11 cellular contexts compared by ENCODE assay signal in the genomic region with DNA sequence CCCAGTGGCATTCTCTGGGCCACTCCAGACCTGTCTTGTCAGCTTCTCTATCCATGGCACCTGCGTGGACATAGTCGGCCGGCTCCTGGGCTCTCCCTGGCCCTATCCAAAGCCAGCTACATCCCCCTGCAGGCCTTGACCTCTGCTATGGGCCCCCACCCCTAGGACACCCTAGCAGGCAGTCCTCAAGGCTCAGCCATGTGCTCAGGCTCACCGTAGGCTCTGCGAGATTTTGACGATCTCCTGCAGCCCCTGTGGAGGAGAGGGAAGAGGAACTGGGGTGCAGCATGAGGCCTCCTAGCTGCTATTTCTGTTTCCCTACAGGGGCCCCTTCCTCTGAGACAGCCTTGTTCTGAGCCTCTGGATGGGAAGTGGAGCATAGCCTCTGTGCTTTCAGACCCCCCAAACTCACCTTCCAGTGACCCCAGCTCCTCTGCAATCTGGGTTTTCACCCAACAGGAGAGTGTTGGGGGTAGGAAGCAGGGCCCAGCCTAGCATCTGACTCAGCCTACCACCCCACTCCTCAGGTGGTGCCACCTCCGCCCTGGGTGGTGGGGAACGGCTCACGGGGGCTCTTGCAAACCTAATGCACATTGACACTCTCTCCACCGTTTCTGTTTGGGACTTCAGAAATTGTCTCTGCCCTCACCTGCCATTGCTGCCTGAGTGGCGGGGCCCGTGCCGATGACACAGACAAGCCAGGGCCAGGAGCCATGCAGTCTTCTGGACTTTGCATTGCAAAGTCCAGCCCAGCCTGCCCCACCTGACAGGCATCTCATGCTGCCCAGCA. TPM values are rescaled to one million over a fixed set of nuclear protein-coding genes. Genes with fewer than 3 reads are reported as not detected.
DNase-seq lines count a peak whose midpoint lies in the region; ATAC-seq and TF ChIP-seq lines count a peak whose summit lies in the region.
"Had no signal": no experiment of that assay in that cellular context is flagged by ENCODE, and none has a peak within 500 bp of the region (broad histone marks: within the 10 kb centered on the region; RNA-seq: fewer than 3 reads in every experiment).

No MANE protein-coding gene starts in this region.

- TF ChIP-seq CTCF in hepatocyte (IDR thresholded peaks at IDR 0.05; ENCODE audit: poor library complexity) (no peak), vagina (IDR thresholded peaks at IDR 0.05) (no peak)

- peak overlapping the region; percentile 35 for H3K27ac Mint-ChIP-seq in T-helper 1 cell treated with Interleukin-12 subunit alpha and Interleukin-12 subunit beta and Interleukin-4 antibody, amounts not matched to agents 30 μg/mL and 1 μg/mL, for 36 hours
- H3K27ac Mint-ChIP-seq in T-cell = peak overlapping the region; percentile 49 to 92
- peak overlapping the region; percentile 88 for H3K27ac Mint-ChIP-seq in stimulated activated effector memory CD8-positive, alpha-beta T cell treated with anti-CD3 and anti-CD28 coated beads, Interleukin-12 subunit alpha, Interleukin-12 subunit beta, amount 100 ng/mL, for 72 hours

- no peaks in the 10 kb centered on the region for H3K9me3 ChIP-seq in hepatocyte (ENCODE audit: low read depth)
- H3K9me3 ChIP-seq in vagina = no peaks in the 10 kb centered on the region

- H3K36me3 Mint-ChIP-seq in T-helper 1 cell treated with Interleukin-12 subunit alpha and Interleukin-12 subunit beta and Interleukin-4 antibody, amounts not matched to agents 30 μg/mL and 1 μg/mL, for 36 hours (ENCODE audit: low read depth) = peaks cover 31% of the 10 kb centered on the region
- H3K36me3 Mint-ChIP-seq in T-cell = peaks cover 5% of the 10 kb centered on the region
- no peaks in the 10 kb centered on the region for H3K36me3 Mint-ChIP-seq in stimulated activated effector memory CD8-positive, alpha-beta T cell treated with anti-CD3 and anti-CD28 coated beads, Interleukin-12 subunit alpha, Interleukin-12 subunit beta, amount 100 ng/mL, for 72 hours

- DNase-seq in T-helper 1 cell (no peak), T-cell (no peak), hepatocyte (ENCODE audit: low spot score) (peak; percentile 37), NCI-H510A treated with DMSO at 0.1 percent for 48 hours (lab: John Stamatoyannopoulos, UW) (no peak), vagina (ENCODE audit: extremely low spot score in 2 of 2) (no peak)
- no peak for DNase-seq in stimulated activated effector memory CD8-positive, alpha-beta T cell treated with anti-CD3 and anti-CD28 coated beads, Interleukin-12 subunit alpha, Interleukin-12 subunit beta, amount 100 ng/mL, for 72 hours (ENCODE audit: low spot score in 2 of 2)
- DNase-seq: NCI-H187 treated with DMSO at 0.1 percent for 48 hours, T-helper 9 cell had no signal

- no peaks in the 10 kb centered on the region for H3K27me3 ChIP-seq in hepatocyte
- H3K27me3 ChIP-seq in vagina = no peaks in the 10 kb centered on the region

- H2AFZ ChIP-seq in hepatocyte = no peak overlapping the region

- H3K4me1 Mint-ChIP-seq in T-helper 1 cell treated with Interleukin-12 subunit alpha and Interleukin-12 subunit beta and Interleukin-4 antibody, amounts not matched to agents 30 μg/mL and 1 μg/mL, for 36 hours (ENCODE audit: low read depth) = peaks cover 39% of the 10 kb centered on the region
- peaks cover 46 to 68% (median 47%) of the 10 kb centered on the region in 3 donors for H3K4me1 Mint-ChIP-seq in T-cell
- H3K4me1 Mint-ChIP-seq in stimulated activated effector memory CD8-positive, alpha-beta T cell treated with anti-CD3 and anti-CD28 coated beads, Interleukin-12 subunit alpha, Interleukin-12 subunit beta, amount 100 ng/mL, for 72 hours = peaks cover 21% of the 10 kb centered on the region

- H3K36me3 ChIP-seq in hepatocyte (replicated peaks; ENCODE audit: insufficient read depth, low read depth) (no peaks in the 10 kb centered on the region), vagina (no peaks in the 10 kb centered on the region)

- no peak overlapping the region for H3K4me3 Mint-ChIP-seq in T-helper 1 cell treated with Interleukin-12 subunit alpha and Interleukin-12 subunit beta and Interleukin-4 antibody, amounts not matched to agents 30 μg/mL and 1 μg/mL, for 36 hours
- H3K4me3 Mint-ChIP-seq in T-cell = no peak overlapping the region
- no peak overlapping the region for H3K4me3 Mint-ChIP-seq in stimulated activated effector memory CD8-positive, alpha-beta T cell treated with anti-CD3 and anti-CD28 coated beads, Interleukin-12 subunit alpha, Interleukin-12 subunit beta, amount 100 ng/mL, for 72 hours

- no peak overlapping the region for H3K27ac ChIP-seq in hepatocyte
- no peak overlapping the region for H3K27ac ChIP-seq in vagina
- H3K27ac ChIP-seq: 22Rv1 had no signal

- no peaks in the 10 kb centered on the region for H3K27me3 Mint-ChIP-seq in T-helper 1 cell treated with Interleukin-12 subunit alpha and Interleukin-12 subunit beta and Interleukin-4 antibody, amounts not matched to agents 30 μg/mL and 1 μg/mL, for 36 hours (ENCODE audit: low read depth)
- H3K27me3 Mint-ChIP-seq in T-cell = no peaks in the 10 kb centered on the region

- H3K4me1 ChIP-seq in hepatocyte (ENCODE audit: insufficient read depth) (peaks cover 6% of the 10 kb centered on the region), vagina (no peaks in the 10 kb centered on the region)

- H3K4me2 ChIP-seq in hepatocyte = no peak overlapping the region

- POLR2A ChIA-PET in T-cell (lab: Charles Lee) = no interaction called here

- CTCF ChIA-PET in T-cell (lab: Charles Lee) = interaction anchor here (0.6 to 2.5 kb wide), 4 partner anchors 24 to 761 kb away, joined by 3 to 6 read pairs (median 4); no protein-coding TSS in a partner anchor

- no peak for ATAC-seq in T-cell (replicated peaks in 1 of 4)
- no peak for ATAC-seq in stimulated activated effector memory CD8-positive, alpha-beta T cell treated with anti-CD3 and anti-CD28 coated beads, Interleukin-12 subunit alpha, Interleukin-12 subunit beta, amount 100 ng/mL, for 72 hours
- no peak for ATAC-seq in HG02840 (IDR thresholded peaks at IDR 0.05; ENCODE audit: low FRiP score, unreplicated experiment)

- no peaks in the 10 kb centered on the region for H3K79me2 ChIP-seq in hepatocyte

- intact Hi-C loops in vagina (cut with DNase I) = no loop called here

- H3K9me2 ChIP-seq in hepatocyte (replicated peaks; ENCODE audit: insufficient read depth) = no peaks in the 10 kb centered on the region

- no peaks in the 10 kb centered on the region for H3K9me3 Mint-ChIP-seq in T-helper 1 cell treated with Interleukin-12 subunit alpha and Interleukin-12 subunit beta and Interleukin-4 antibody, amounts not matched to agents 30 μg/mL and 1 μg/mL, for 36 hours
- H3K9me3 Mint-ChIP-seq in T-cell = no peaks in the 10 kb centered on the region
- no peaks in the 10 kb centered on the region for H3K9me3 Mint-ChIP-seq in stimulated activated effector memory CD8-positive, alpha-beta T cell treated with anti-CD3 and anti-CD28 coated beads, Interleukin-12 subunit alpha, Interleukin-12 subunit beta, amount 100 ng/mL, for 72 hours

- TF ChIP-seq POLR2A in vagina (IDR thresholded peaks at IDR 0.05) = no peak

- 85% methylated on average over 13 of the region's 13 CpGs for WGBS in hepatocyte (ENCODE audit: low lambda C conversion rate, missing lambda C conversion rate)

- no peaks in the 10 kb centered on the region for H4K20me1 ChIP-seq in hepatocyte (ENCODE audit: insufficient read depth, poor library complexity, severe bottlenecking)

- H3K4me3 ChIP-seq in hepatocyte = no peak overlapping the region
- H3K4me3 ChIP-seq in vagina = no peak overlapping the region

RNA-seq across cellular contexts. Expression of a gene that starts 36.7 kb away (rescaled TPM):
- total RNA-seq in T-cell (10 to 100 TPM in 1 of 5 donors, 1 to 10 TPM in 4; 2.9 to 14.4 (median 5.5) TPM), hepatocyte (1.9 and 2.5 TPM in 2 replicates), vagina (0.98 TPM)
- polyA plus RNA-seq in hepatocyte = 2.2 and 2.4 TPM in 2 replicates

Comparison
In these comparisons a context has a peak if more than half of its experiments do, and no peak if none do; other contexts are left out.
1. H3K27ac Mint-ChIP-seq: peak in every context shown above with its lines; median percentile 88 in stimulated activated effector memory CD8-positive, alpha-beta T cell treated with anti-CD3 and anti-CD28 coated beads, Interleukin-12 subunit alpha, Interleukin-12 subunit beta, amount 100 ng/mL, for 72 hours; 70 in T-cell; 35 in T-helper 1 cell treated with Interleukin-12 subunit alpha and Interleukin-12 subunit beta and Interleukin-4 antibody, amounts not matched to agents 30 μg/mL and 1 μg/mL, for 36 hours.